In genomic region chr3:150602426-150603089, GRCh38 we compare ENCODE assay signal across 8 cellular contexts. TPM values are rescaled to one million over a fixed set of nuclear protein-coding genes. Genes with fewer than 3 reads are reported as not detected.
DNase-seq lines count a peak whose midpoint lies in the region; ATAC-seq and TF ChIP-seq lines count a peak whose summit lies in the region.

No MANE protein-coding gene starts in this region.

- H3K4me3 Mint-ChIP-seq in stimulated activated effector memory CD8-positive, alpha-beta T cell treated with anti-CD3 and anti-CD28 coated beads, Interleukin-12 subunit alpha, Interleukin-12 subunit beta, amount 100 ng/mL, for 72 hours = peak overlapping the region; percentile 97

- peak overlapping the region; percentile 99 for H3K27ac Mint-ChIP-seq in stimulated activated effector memory CD8-positive, alpha-beta T cell treated with anti-CD3 and anti-CD28 coated beads, Interleukin-12 subunit alpha, Interleukin-12 subunit beta, amount 100 ng/mL, for 72 hours

- ATAC-seq in HG02938 (IDR thresholded peaks at IDR 0.05; ENCODE audit: unreplicated experiment) (peak; percentile 8), left ventricle myocardium superior (peak; percentile 22)
- no peak for ATAC-seq in stimulated activated effector memory CD8-positive, alpha-beta T cell treated with anti-CD3 and anti-CD28 coated beads, Interleukin-12 subunit alpha, Interleukin-12 subunit beta, amount 100 ng/mL, for 72 hours

- no peaks in the 10 kb centered on the region for H3K9me3 ChIP-seq in WERI-Rb-1 (ENCODE audit: severe bottlenecking)

- H3K36me3 Mint-ChIP-seq in stimulated activated effector memory CD8-positive, alpha-beta T cell treated with anti-CD3 and anti-CD28 coated beads, Interleukin-12 subunit alpha, Interleukin-12 subunit beta, amount 100 ng/mL, for 72 hours = peaks cover 50% of the 10 kb centered on the region

- peak overlapping the region; percentile 97 for H3K4me3 ChIP-seq in WERI-Rb-1 (ENCODE audit: low read depth, low read length)

- intact Hi-C loops in left ventricle myocardium superior (cut with micrococcal nuclease) = no loop called here

- DNase-seq in DMS53 (lab: John Stamatoyannopoulos, UW) (peak; percentile 14), DMS53 treated with DMSO at 0.1 percent for 48 hours (lab: John Stamatoyannopoulos, UW; ENCODE audit: unreplicated experiment) (no peak), WERI-Rb-1 (no peak), left ventricle myocardium superior (no peak), anterior cingulate cortex (lab: John Stamatoyannopoulos, UW) (no peak)
- DNase-seq in stimulated activated effector memory CD8-positive, alpha-beta T cell treated with anti-CD3 and anti-CD28 coated beads, Interleukin-12 subunit alpha, Interleukin-12 subunit beta, amount 100 ng/mL, for 72 hours (ENCODE audit: low spot score in 2 of 2) = no peak
- DNase-seq in stimulated activated CD4-positive, alpha-beta T cell treated with anti-CD3 and anti-CD28 coated beads, Interleukin-4, amount 100 ng/mL, for 1 hour = no peak

- H3K36me3 ChIP-seq in WERI-Rb-1 = peaks cover 14% of the 10 kb centered on the region

- no peak for TF ChIP-seq CTCF in WERI-Rb-1 (IDR thresholded peaks at IDR 0.05; ENCODE audit: low read depth, low read length)

- peaks cover 59% of the 10 kb centered on the region for H3K4me1 Mint-ChIP-seq in stimulated activated effector memory CD8-positive, alpha-beta T cell treated with anti-CD3 and anti-CD28 coated beads, Interleukin-12 subunit alpha, Interleukin-12 subunit beta, amount 100 ng/mL, for 72 hours

- H3K27me3 ChIP-seq in WERI-Rb-1 (ENCODE audit: insufficient read depth, low read depth, severe bottlenecking) = no peaks in the 10 kb centered on the region

- peak overlapping the region; percentile 91 for H3K27ac ChIP-seq in WERI-Rb-1

- H3K9me3 Mint-ChIP-seq in stimulated activated effector memory CD8-positive, alpha-beta T cell treated with anti-CD3 and anti-CD28 coated beads, Interleukin-12 subunit alpha, Interleukin-12 subunit beta, amount 100 ng/mL, for 72 hours = no peaks in the 10 kb centered on the region

RNA-seq across cellular contexts. Expression of gene SELENOT, which starts 0.6 kb away (rescaled TPM):
- 63.3 TPM for total RNA-seq in left ventricle myocardium superior

RNA-seq across cellular contexts. Expression of gene EIF2A, which starts 56.0 kb away (rescaled TPM):
- 80.2 TPM for total RNA-seq in left ventricle myocardium superior

RNA-seq across cellular contexts. Expression of gene SERP1, which starts 56.3 kb away (rescaled TPM):
- 23.0 TPM for total RNA-seq in left ventricle myocardium superior
